ENCODE assay signal across 25 cellular contexts in the genomic region with DNA sequence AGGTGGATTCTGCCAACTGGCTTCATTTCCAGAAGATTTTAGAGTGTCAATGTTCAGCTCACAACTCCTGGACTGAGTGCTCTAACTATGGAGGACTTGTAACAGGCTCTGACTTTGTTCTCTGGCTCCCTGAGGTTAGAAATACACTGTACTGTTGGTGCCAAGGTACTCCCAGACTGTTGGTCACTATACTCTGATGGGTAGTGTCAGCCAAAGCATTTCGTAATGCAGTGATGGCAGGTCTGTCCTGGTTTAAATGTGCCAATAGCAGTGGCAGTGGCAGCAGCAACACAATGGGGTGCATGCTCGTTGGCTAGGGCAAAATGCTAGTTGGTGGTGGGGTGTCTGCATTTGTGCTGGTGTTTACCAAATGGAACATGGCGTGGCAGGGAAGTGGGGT.
"Had no signal": no experiment of that assay in that cellular context is flagged by ENCODE, and none has a peak within 500 bp of the region (broad histone marks: within the 10 kb centered on the region; RNA-seq: fewer than 3 reads in every experiment).

No MANE protein-coding gene starts in this region.

- H3K4me2 ChIP-seq: neural progenitor cell, smooth muscle cell had no signal

- H3K4me3 ChIP-seq: lower lobe of right lung, neural progenitor cell, ovary, right lobe of liver, smooth muscle cell, stomach, testis, thyroid gland, transverse colon, upper lobe of left lung had no signal

- DNase-seq: hippocampal formation; kidney glomerular epithelial cell; left colon; lower lobe of right lung; mammary epithelial cell; mesendoderm; naive B cell; natural killer cell; nephron progenitor cell; retina; right lobe of liver; stimulated activated CD4-positive, alpha-beta T cell treated with anti-CD3 and anti-CD28 coated beads, Interleukin-12 subunit alpha, Interleukin-12 subunit beta, amount 100 ng/mL, for 4 hours; stimulated activated CD4-positive, alpha-beta T cell treated with anti-CD3 and anti-CD28 coated beads, Interleukin-15, amount 100 ng/mL, for 24 hours; stimulated activated CD4-positive, alpha-beta T cell treated with anti-CD3 and anti-CD28 coated beads, Interleukin-2, amount 100 ng/mL, for 24 hours; stimulated activated CD4-positive, alpha-beta T cell treated with anti-CD3 and anti-CD28 coated beads, Interleukin-4, amount 100 ng/mL, for 1 hour; stimulated activated naive B cell treated with anti-CD40 and anti-IgM and Interleukin-4, amounts not matched to agents 10 μg/mL and 1 μg/mL and 100 μg/mL, for 72 hours; stimulated activated naive CD8-positive, alpha-beta T cell treated with anti-CD3 and anti-CD28 coated beads, Interleukin-15, Interleukin-2, amounts not matched to agents 100 U/mL and 50 U/mL, for 24 hours; stomach; testis; thyroid gland; transverse colon had no signal

- H3K36me3 ChIP-seq: lower lobe of right lung, neural progenitor cell, ovary, right lobe of liver, stomach, thyroid gland, transverse colon, upper lobe of left lung had no signal

- H2AFZ ChIP-seq: neural progenitor cell had no signal

- H3K9me3 ChIP-seq: ovary, right lobe of liver, testis, thyroid gland had no signal

- H3K27me3 ChIP-seq: neural progenitor cell, ovary, right lobe of liver, stomach, testis, thyroid gland, transverse colon, upper lobe of left lung had no signal

- ATAC-seq: left colon; natural killer cell; stimulated activated naive B cell treated with anti-CD40 and anti-IgM and Interleukin-4, amounts not matched to agents 10 μg/mL and 1 μg/mL and 100 μg/mL, for 72 hours; stimulated activated naive CD8-positive, alpha-beta T cell treated with anti-CD3 and anti-CD28 coated beads, Interleukin-15, Interleukin-2, amounts not matched to agents 100 U/mL and 50 U/mL, for 24 hours had no signal

- H3K4me1 ChIP-seq: lower lobe of right lung, neural progenitor cell, right lobe of liver, stomach, testis, thyroid gland, transverse colon, upper lobe of left lung had no signal

- H3K27ac ChIP-seq: lower lobe of right lung, neural progenitor cell, ovary, right lobe of liver, stomach, testis, thyroid gland, transverse colon, upper lobe of left lung had no signal

- H3K9ac ChIP-seq: neural progenitor cell had no signal
